ENCODE assay signal across 8 cellular contexts in the genomic region with DNA sequence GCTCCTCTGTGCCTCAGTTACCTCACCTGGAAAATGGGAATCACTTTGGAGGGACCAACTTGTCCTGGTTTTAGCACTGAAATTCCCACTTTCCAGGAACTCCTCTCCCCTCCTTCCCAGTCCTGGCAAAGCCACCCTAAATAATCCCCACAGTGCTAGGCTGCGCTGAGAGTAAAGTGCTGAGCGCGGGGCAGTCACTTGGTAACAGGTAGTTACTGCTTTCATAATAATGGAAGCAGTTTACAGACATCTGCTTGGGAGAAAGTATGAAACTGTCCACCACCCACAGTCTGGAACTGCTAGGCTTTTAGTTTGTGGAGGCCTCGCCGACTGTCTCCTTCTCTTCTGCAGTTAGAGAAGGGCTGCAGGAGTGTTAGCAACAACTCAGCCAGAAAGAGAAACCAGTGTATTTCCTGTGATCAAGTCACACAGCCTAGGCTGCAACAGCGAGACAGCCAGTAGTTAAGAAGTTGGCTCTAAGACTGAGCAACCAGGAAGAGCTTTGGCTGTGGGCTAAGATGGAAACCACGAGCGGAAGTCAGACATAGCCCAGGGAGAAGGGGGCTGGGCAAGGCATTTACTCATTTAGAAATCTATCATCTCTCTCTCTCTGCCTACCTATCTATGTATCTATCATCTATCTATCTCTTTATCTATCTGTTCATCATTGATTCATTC. TPM values are rescaled to one million over a fixed set of nuclear protein-coding genes. Genes with fewer than 3 reads are reported as not detected.
DNase-seq lines count a peak whose midpoint lies in the region; ATAC-seq, FAIRE-seq and TF ChIP-seq lines count a peak whose summit lies in the region.

No MANE protein-coding gene starts in this region.

- H3K79me2 ChIP-seq in DND-41 (ENCODE audit: insufficient read depth, low read length), result no peaks in the 10 kb centered on the region

- TF ChIP-seq CTCF in DND-41 (IDR thresholded peaks at IDR 0.05; ENCODE audit: borderline replicate concordance, extremely low read depth, low read length, poor library complexity, severe bottlenecking) (no peak), left ventricle myocardium inferior (IDR thresholded peaks at IDR 0.05; ENCODE audit: borderline replicate concordance) (no peak), kidney (IDR thresholded peaks at IDR 0.05; ENCODE audit: borderline replicate concordance, extremely low read depth, insufficient read depth) (no peak)

- peak overlapping the region; percentile 59 for H3K9ac ChIP-seq in DND-41 (ENCODE audit: low read depth, low read length)
- H3K9ac ChIP-seq in kidney (ENCODE audit: low read length in 2 of 2), result no peak overlapping the region

- FAIRE-seq in kidney (lab: Jason Lieb, UNC), result no peak

- H3K9me3 ChIP-seq in DND-41 (ENCODE audit: insufficient read depth, low read length, severe bottlenecking) (no peaks in the 10 kb centered on the region), left ventricle myocardium inferior (replicated peaks) (no peaks in the 10 kb centered on the region), kidney (ENCODE audit: control insufficient read depth in 1 of 2, low read length in 2 of 2) (no peaks in the 10 kb centered on the region)

- no peaks in the 10 kb centered on the region for H3K27me3 ChIP-seq in DND-41 (ENCODE audit: insufficient read depth, low read length, poor library complexity)
- no peaks in the 10 kb centered on the region for H3K27me3 ChIP-seq in left ventricle myocardium inferior (ENCODE audit: low read depth)

- H3K4me1 ChIP-seq in DND-41 (ENCODE audit: insufficient read depth, low read length) (peaks cover 56% of the 10 kb centered on the region), left ventricle myocardium inferior (peaks cover 12% of the 10 kb centered on the region), kidney (ENCODE audit: control insufficient read depth in 1 of 2, insufficient read depth in 1 of 2, low read depth in 1 of 2, low read length in 2 of 2) (peaks cover 2 to 3% of the 10 kb centered on the region in 2 donors)

- peak overlapping the region; percentile 68 for H2AFZ ChIP-seq in DND-41 (ENCODE audit: low read depth, low read length)

- DNase-seq in DND-41, result peak; percentile 93
- peak; percentile 58 for DNase-seq in M059J (ENCODE audit: low read depth)
- DNase-seq in activated CD8-positive, alpha-beta memory T cell treated with anti-CD3 and anti-CD28 coated beads, Interleukin-2, amount 50 U/mL, for 4 hours, result peak; percentile 74
- DNase-seq in left ventricle myocardium inferior, result no peak
- peak; percentile 47 for DNase-seq in stimulated activated CD8-positive, alpha-beta memory T cell treated with anti-CD3 and anti-CD28 coated beads, Interleukin-15, amount 100 ng/mL, for 1 hour (ENCODE audit: low read depth)
- no peak for DNase-seq in kidney
- no peak for DNase-seq in NCI-H1436 treated with DMSO at 0.1 percent for 48 hours (lab: John Stamatoyannopoulos, UW)

- H3K27ac ChIP-seq in DND-41 (ENCODE audit: low read length) (peak overlapping the region; percentile 94), left ventricle myocardium inferior (replicated peaks) (peak overlapping the region; percentile 63), kidney (ENCODE audit: low read depth in 2 of 2, low read length in 2 of 2) (no peak overlapping the region)

- H3K4me2 ChIP-seq in DND-41 (ENCODE audit: insufficient read depth, low read length), result peak overlapping the region; percentile 54

- ATAC-seq in DND-41 (ENCODE audit: insufficient read depth, low read depth), result peak; percentile 98
- peak; percentile 91 for ATAC-seq in GM21526 (IDR thresholded peaks at IDR 0.05; ENCODE audit: low FRiP score, unreplicated experiment)

- H3K36me3 ChIP-seq in DND-41 (ENCODE audit: insufficient read depth, low read length) (no peaks in the 10 kb centered on the region), left ventricle myocardium inferior (no peaks in the 10 kb centered on the region), kidney (ENCODE audit: control insufficient read depth in 1 of 2, insufficient read depth in 2 of 2, low read length in 2 of 2) (no peaks in the 10 kb centered on the region)

- H4K20me1 ChIP-seq in DND-41 (ENCODE audit: insufficient read depth, low read length), result no peaks in the 10 kb centered on the region

- intact Hi-C loops in left ventricle myocardium inferior (cut with micrococcal nuclease) (loop anchor here (10.0 kb wide), 1 partner anchor 67 kb away; no protein-coding TSS in a partner anchor), kidney (cut with DNase I) (no loop called here)

- H3K4me3 ChIP-seq in DND-41 (ENCODE audit: low read depth in 1 of 2, low read length in 2 of 2) (peak overlapping the region in 1 of 2 experiments; percentile 35; a peak in 2 of 4 replicates), left ventricle myocardium inferior (no peak overlapping the region), kidney (ENCODE audit: low read length in 2 of 2) (no peak overlapping the region)

RNA-seq across cellular contexts. Expression of gene ABCG1, which starts 30.8 kb away (rescaled TPM):
- total RNA-seq in M059J (2014; rRNA removed; shearing (Covaris generic)), result not detected in 2 replicates
- total RNA-seq in left ventricle myocardium inferior, result 8.7 TPM
- total RNA-seq in kidney, result 27.6 TPM
- 5.6 TPM for polyA plus RNA-seq in kidney (ENCODE audit: insufficient read depth, low read depth, low replicate concordance)

Comparison
In these comparisons a context has a peak if more than half of its experiments do, and no peak if none do; other contexts are left out.
1. DNase-seq: peak in DND-41 (single experiment), M059J (single experiment), activated CD8-positive, alpha-beta memory T cell treated with anti-CD3 and anti-CD28 coated beads, Interleukin-2, amount 50 U/mL, for 4 hours (single experiment) and stimulated activated CD8-positive, alpha-beta memory T cell treated with anti-CD3 and anti-CD28 coated beads, Interleukin-15, amount 100 ng/mL, for 1 hour (single experiment); none in left ventricle myocardium inferior (single experiment), kidney (single experiment) and NCI-H1436 treated with DMSO at 0.1 percent for 48 hours (single experiment).
2. H3K27ac ChIP-seq: peak in DND-41 (single experiment) and left ventricle myocardium inferior (single experiment); none in kidney (0 of 2).